Comparison of ENCODE assay signal across 1 cellular context in the genomic region with DNA sequence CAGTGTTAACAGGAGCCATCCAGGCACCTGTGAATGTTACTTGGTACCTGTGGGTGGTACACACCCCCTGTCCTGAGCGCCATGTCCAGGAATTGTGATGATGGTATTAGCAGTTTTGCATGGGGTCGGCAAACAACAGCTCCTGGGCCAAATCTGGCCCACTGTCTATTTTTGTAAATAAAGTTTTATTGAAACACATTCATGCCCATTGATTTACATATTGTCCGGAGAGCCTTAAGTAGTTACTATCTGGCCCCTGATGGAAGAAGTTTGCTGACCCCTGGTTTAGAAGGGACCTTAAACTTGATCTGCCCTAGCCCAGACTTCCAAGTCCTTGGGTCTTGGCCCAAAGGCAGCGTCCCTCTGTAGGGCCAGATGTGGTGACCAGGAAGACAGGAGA.
TF ChIP-seq lines count a peak whose summit lies in the region.

No MANE protein-coding gene starts in this region.

TF ChIP-seq in H1, 55 proteins besides CTCF, POLR2A, EP300 and RAD21:
- TF ChIP-seq KDM1A (IDR thresholded peaks at IDR 0.05; ENCODE audit: borderline replicate concordance, low read length) (no peak), KDM4A (IDR thresholded peaks at IDR 0.05; ENCODE audit: low read depth, low read length, severe bottlenecking) (no peak), TBP (IDR thresholded peaks at IDR 0.05; ENCODE audit: low read depth, low read length) (no peak), PHF8 (conservative IDR thresholded peaks at IDR 0.05; ENCODE audit: low read depth, low read length) (no peak), BACH1 (IDR thresholded peaks at IDR 0.05; ENCODE audit: low read length) (no peak), CEBPB (IDR thresholded peaks at IDR 0.05; ENCODE audit: low read depth, low read length) (no peak), RFX5 (IDR thresholded peaks at IDR 0.05; ENCODE audit: borderline replicate concordance, low read depth, low read length) (no peak), RBBP5 (IDR thresholded peaks at IDR 0.05; ENCODE audit: borderline replicate concordance, low read depth, low read length) (no peak), FOSL1 (IDR thresholded peaks at IDR 0.05; ENCODE audit: insufficient read depth, low read depth, low read length) (no peak), POLR2AphosphoS5 (IDR thresholded peaks at IDR 0.05; ENCODE audit: low read depth, low read length) (no peak), SP1 (IDR thresholded peaks at IDR 0.05; ENCODE audit: low read depth, low read length) (no peak), SP4 (IDR thresholded peaks at IDR 0.05; ENCODE audit: low read length) (no peak), NRF1 (IDR thresholded peaks at IDR 0.05; ENCODE audit: low read depth, low read length) (no peak), SRF (IDR thresholded peaks at IDR 0.05; ENCODE audit: low read depth, low read length) (no peak), SP2 (IDR thresholded peaks at IDR 0.05; ENCODE audit: low read length) (no peak), POU5F1 (IDR thresholded peaks at IDR 0.05; ENCODE audit: low read depth, low read length) (no peak), BRCA1 (IDR thresholded peaks at IDR 0.05; ENCODE audit: low read depth, low read length) (no peak)
- TF ChIP-seq, protein P1, sequence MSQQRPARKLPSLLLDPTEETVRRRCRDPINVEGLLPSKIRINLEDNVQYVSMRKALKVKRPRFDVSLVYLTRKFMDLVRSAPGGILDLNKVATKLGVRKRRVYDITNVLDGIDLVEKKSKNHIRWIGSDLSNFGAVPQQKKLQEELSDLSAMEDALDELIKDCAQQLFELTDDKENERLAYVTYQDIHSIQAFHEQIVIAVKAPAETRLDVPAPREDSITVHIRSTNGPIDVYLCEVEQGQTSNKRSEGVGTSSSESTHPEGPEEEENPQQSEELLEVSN (IDR thresholded peaks at IDR 0.05): no peak
TF ChIP-seq in H1: peak in this region for 0.
